ENCODE assay signal across 1 cellular context in the genomic region with DNA sequence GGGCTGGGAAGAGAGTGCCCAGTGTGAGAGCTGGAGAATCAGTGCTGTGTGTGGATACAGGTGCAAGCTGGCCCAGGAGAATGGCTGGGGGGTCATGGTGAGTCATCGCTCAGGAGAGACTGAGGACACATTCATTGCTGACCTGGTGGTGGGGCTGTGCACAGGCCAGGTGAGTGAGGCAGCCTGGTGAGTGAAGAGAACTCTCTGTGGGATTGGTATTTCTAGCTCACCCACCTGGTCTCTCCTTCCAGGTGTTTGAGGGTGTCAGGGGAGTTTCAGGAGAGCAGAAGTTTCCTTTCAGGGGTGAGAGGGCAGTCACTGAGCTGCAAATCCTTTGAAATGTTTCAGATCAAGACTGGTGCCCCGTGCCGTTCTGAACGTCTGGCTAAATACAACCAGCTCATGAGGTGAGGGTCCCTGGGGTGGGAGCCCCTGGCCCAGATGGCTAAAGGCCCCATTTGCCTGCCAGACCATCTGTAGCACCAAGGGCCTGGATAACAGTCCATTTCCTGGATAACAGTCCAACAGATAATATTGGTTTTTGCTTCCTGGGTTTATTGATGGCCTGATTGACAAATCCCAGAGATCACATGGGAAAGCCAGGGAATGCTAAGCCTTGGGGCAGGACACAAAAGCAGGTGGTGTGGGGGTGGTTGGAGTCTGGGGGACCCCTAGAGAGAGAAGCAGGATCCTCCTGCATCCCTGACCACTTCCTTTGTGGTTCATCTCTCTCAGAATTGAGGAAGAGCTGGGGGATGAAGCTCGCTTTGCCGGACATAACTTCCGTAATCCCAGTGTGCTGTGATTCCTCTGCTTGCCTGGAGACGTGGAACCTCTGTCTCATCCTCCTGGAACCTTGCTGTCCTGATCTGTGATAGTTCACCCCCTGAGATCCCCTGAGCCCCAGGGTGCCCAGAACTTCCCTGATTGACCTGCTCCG.
TF ChIP-seq lines count a peak whose summit lies in the region.

No MANE protein-coding gene starts in this region.

TF ChIP-seq in HepG2, 621 proteins besides CTCF, POLR2A, EP300 and RAD21:
- TF ChIP-seq, protein P1, sequence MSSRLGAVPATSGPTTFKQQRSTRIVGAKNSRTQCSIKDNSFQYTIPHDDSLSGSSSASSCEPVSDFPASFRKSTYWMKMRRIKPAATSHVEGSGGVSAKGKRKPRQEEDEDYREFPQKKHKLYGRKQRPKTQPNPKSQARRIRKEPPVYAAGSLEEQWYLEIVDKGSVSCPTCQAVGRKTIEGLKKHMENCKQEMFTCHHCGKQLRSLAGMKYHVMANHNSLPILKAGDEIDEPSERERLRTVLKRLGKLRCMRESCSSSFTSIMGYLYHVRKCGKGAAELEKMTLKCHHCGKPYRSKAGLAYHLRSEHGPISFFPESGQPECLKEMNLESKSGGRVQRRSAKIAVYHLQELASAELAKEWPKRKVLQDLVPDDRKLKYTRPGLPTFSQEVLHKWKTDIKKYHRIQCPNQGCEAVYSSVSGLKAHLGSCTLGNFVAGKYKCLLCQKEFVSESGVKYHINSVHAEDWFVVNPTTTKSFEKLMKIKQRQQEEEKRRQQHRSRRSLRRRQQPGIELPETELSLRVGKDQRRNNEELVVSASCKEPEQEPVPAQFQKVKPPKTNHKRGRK (CRISPR knock-in tag; IDR thresholded peaks at IDR 0.05): no peak
- peak; percentile 62 for TF ChIP-seq FOSL2 (CRISPR knock-in tag; IDR thresholded peaks at IDR 0.05)
